ENCODE assay signal across 1 cellular context in the genomic region with DNA sequence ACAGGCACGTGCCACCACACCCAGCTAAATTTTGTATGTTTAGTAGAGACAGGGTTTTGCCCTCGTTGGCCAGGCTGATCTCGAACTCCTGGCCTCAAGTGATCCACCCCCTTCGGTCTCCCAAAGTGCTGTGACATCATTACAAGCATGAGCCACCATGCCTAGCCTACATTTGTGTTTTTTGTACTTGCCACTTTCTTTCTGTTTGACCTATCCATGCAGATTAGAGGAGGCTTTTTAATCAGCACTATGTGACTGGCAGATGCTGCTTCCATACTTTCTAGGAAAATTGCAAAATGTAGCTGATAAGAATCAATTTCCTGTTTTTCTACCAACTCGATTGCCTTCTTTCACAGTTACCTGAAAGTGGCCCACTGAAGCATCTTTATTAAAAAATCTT.
TF ChIP-seq lines count a peak whose summit lies in the region.

No MANE protein-coding gene starts in this region.

TF ChIP-seq in K562, 482 proteins besides CTCF, POLR2A, EP300 and RAD21 (continues in another document):
- TF ChIP-seq POU5F1 (IDR thresholded peaks at IDR 0.05; ENCODE audit: borderline replicate concordance, low read depth, low read length, partially characterized antibody): no peak
- peak in 1 of 2 experiments; percentile 20; a peak in 1 of 4 replicates for TF ChIP-seq ARNT (IDR thresholded peaks at IDR 0.05)
- no peak for TF ChIP-seq HDAC3 (IDR thresholded peaks at IDR 0.05; ENCODE audit: borderline replicate concordance, partially characterized antibody)
- TF ChIP-seq, protein P1, sequence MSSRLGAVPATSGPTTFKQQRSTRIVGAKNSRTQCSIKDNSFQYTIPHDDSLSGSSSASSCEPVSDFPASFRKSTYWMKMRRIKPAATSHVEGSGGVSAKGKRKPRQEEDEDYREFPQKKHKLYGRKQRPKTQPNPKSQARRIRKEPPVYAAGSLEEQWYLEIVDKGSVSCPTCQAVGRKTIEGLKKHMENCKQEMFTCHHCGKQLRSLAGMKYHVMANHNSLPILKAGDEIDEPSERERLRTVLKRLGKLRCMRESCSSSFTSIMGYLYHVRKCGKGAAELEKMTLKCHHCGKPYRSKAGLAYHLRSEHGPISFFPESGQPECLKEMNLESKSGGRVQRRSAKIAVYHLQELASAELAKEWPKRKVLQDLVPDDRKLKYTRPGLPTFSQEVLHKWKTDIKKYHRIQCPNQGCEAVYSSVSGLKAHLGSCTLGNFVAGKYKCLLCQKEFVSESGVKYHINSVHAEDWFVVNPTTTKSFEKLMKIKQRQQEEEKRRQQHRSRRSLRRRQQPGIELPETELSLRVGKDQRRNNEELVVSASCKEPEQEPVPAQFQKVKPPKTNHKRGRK (tag; IDR thresholded peaks at IDR 0.05): no peak
- no peak for TF ChIP-seq MYNN (IDR thresholded peaks at IDR 0.05)
- no peak for TF ChIP-seq MYNN (CRISPR knock-in tag; IDR thresholded peaks at IDR 0.05)
- TF ChIP-seq SMAD4 (CRISPR knock-in tag; conservative IDR thresholded peaks at IDR 0.05): peak; percentile 51; the same call in 1 of the 2 replicates
- TF ChIP-seq, protein P2, sequence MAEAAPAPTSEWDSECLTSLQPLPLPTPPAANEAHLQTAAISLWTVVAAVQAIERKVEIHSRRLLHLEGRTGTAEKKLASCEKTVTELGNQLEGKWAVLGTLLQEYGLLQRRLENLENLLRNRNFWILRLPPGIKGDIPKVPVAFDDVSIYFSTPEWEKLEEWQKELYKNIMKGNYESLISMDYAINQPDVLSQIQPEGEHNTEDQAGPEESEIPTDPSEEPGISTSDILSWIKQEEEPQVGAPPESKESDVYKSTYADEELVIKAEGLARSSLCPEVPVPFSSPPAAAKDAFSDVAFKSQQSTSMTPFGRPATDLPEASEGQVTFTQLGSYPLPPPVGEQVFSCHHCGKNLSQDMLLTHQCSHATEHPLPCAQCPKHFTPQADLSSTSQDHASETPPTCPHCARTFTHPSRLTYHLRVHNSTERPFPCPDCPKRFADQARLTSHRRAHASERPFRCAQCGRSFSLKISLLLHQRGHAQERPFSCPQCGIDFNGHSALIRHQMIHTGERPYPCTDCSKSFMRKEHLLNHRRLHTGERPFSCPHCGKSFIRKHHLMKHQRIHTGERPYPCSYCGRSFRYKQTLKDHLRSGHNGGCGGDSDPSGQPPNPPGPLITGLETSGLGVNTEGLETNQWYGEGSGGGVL (CRISPR knock-in tag; IDR thresholded peaks at IDR 0.05): no peak
- TF ChIP-seq ZNF174 (CRISPR knock-in tag; IDR thresholded peaks at IDR 0.05): no peak
- TF ChIP-seq, protein P3, sequence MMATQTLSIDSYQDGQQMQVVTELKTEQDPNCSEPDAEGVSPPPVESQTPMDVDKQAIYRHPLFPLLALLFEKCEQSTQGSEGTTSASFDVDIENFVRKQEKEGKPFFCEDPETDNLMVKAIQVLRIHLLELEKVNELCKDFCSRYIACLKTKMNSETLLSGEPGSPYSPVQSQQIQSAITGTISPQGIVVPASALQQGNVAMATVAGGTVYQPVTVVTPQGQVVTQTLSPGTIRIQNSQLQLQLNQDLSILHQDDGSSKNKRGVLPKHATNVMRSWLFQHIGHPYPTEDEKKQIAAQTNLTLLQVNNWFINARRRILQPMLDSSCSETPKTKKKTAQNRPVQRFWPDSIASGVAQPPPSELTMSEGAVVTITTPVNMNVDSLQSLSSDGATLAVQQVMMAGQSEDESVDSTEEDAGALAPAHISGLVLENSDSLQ (IDR thresholded peaks at IDR 0.05): peak; percentile 55; the same call in 1 of the 2 replicates
- TF ChIP-seq GABPB1 (CRISPR knock-in tag; IDR thresholded peaks at IDR 0.05): no peak
- peak; percentile 18; the same call in 1 of the 2 replicates for TF ChIP-seq JUND (IDR thresholded peaks at IDR 0.05; ENCODE audit: borderline replicate concordance, low read depth, low read length)
- 0 out of 3 replicates have a peak, but pooled peaks have one; percentile 18 for TF ChIP-seq JUND (tag; IDR thresholded peaks at IDR 0.05; ENCODE audit: borderline replicate concordance, low read depth, low read length)
- TF ChIP-seq SMARCE1 (IDR thresholded peaks at IDR 0.05): peak; percentile 52; the same call in 1 of the 2 replicates
- peak; percentile 18; the same call in 1 of the 2 replicates for TF ChIP-seq SOX6 (IDR thresholded peaks at IDR 0.05)
- TF ChIP-seq TRIM24 (IDR thresholded peaks at IDR 0.05): peak in 1 of 2 experiments; percentile 37; a peak in 1 of 4 replicates
- TF ChIP-seq ZNF696 (CRISPR knock-in tag; conservative IDR thresholded peaks at IDR 0.05): no peak
- TF ChIP-seq ARID1B (IDR thresholded peaks at IDR 0.05): peak; percentile 65
- TF ChIP-seq, protein P4, sequence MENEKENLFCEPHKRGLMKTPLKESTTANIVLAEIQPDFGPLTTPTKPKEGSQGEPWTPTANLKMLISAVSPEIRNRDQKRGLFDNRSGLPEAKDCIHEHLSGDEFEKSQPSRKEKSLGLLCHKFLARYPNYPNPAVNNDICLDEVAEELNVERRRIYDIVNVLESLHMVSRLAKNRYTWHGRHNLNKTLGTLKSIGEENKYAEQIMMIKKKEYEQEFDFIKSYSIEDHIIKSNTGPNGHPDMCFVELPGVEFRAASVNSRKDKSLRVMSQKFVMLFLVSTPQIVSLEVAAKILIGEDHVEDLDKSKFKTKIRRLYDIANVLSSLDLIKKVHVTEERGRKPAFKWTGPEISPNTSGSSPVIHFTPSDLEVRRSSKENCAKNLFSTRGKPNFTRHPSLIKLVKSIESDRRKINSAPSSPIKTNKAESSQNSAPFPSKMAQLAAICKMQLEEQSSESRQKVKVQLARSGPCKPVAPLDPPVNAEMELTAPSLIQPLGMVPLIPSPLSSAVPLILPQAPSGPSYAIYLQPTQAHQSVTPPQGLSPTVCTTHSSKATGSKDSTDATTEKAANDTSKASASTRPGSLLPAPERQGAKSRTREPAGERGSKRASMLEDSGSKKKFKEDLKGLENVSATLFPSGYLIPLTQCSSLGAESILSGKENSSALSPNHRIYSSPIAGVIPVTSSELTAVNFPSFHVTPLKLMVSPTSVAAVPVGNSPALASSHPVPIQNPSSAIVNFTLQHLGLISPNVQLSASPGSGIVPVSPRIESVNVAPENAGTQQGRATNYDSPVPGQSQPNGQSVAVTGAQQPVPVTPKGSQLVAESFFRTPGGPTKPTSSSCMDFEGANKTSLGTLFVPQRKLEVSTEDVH (IDR thresholded peaks at IDR 0.05; ENCODE audit: low read depth, partially characterized antibody): no peak
- TF ChIP-seq, protein P5, sequence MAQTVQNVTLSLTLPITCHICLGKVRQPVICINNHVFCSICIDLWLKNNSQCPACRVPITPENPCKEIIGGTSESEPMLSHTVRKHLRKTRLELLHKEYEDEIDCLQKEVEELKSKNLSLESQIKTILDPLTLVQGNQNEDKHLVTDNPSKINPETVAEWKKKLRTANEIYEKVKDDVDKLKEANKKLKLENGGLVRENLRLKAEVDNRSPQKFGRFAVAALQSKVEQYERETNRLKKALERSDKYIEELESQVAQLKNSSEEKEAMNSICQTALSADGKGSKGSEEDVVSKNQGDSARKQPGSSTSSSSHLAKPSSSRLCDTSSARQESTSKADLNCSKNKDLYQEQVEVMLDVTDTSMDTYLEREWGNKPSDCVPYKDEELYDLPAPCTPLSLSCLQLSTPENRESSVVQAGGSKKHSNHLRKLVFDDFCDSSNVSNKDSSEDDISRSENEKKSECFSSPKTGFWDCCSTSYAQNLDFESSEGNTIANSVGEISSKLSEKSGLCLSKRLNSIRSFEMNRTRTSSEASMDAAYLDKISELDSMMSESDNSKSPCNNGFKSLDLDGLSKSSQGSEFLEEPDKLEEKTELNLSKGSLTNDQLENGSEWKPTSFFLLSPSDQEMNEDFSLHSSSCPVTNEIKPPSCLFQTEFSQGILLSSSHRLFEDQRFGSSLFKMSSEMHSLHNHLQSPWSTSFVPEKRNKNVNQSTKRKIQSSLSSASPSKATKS (CRISPR knock-in tag; IDR thresholded peaks at IDR 0.05): no peak
- TF ChIP-seq, protein P6, sequence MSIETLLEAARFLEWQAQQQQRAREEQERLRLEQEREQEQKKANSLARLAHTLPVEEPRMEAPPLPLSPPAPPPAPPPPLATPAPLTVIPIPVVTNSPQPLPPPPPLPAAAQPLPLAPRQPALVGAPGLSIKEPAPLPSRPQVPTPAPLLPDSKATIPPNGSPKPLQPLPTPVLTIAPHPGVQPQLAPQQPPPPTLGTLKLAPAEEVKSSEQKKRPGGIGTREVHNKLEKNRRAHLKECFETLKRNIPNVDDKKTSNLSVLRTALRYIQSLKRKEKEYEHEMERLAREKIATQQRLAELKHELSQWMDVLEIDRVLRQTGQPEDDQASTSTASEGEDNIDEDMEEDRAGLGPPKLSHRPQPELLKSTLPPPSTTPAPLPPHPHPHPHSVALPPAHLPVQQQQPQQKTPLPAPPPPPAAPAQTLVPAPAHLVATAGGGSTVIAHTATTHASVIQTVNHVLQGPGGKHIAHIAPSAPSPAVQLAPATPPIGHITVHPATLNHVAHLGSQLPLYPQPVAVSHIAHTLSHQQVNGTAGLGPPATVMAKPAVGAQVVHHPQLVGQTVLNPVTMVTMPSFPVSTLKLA (conservative IDR thresholded peaks at IDR 0.05): no peak
- no peak for TF ChIP-seq ZNF76 (CRISPR knock-in tag; IDR thresholded peaks at IDR 0.05; ENCODE audit: borderline replicate concordance)
- TF ChIP-seq SMARCA4 (IDR thresholded peaks at IDR 0.05): peak; percentile 36; the same call in 1 of the 2 replicates
- TF ChIP-seq, protein P7, sequence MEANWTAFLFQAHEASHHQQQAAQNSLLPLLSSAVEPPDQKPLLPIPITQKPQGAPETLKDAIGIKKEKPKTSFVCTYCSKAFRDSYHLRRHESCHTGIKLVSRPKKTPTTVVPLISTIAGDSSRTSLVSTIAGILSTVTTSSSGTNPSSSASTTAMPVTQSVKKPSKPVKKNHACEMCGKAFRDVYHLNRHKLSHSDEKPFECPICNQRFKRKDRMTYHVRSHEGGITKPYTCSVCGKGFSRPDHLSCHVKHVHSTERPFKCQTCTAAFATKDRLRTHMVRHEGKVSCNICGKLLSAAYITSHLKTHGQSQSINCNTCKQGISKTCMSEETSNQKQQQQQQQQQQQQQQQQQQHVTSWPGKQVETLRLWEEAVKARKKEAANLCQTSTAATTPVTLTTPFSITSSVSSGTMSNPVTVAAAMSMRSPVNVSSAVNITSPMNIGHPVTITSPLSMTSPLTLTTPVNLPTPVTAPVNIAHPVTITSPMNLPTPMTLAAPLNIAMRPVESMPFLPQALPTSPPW (CRISPR knock-in tag; IDR thresholded peaks at IDR 0.05): 0 out of 2 replicates have a peak, but pooled peaks have one; percentile 12
- TF ChIP-seq ETV1 (tag; conservative IDR thresholded peaks at IDR 0.05; ENCODE audit: low read depth): no peak; the same call in 1 of the 2 replicates
- TF ChIP-seq, protein P8, sequence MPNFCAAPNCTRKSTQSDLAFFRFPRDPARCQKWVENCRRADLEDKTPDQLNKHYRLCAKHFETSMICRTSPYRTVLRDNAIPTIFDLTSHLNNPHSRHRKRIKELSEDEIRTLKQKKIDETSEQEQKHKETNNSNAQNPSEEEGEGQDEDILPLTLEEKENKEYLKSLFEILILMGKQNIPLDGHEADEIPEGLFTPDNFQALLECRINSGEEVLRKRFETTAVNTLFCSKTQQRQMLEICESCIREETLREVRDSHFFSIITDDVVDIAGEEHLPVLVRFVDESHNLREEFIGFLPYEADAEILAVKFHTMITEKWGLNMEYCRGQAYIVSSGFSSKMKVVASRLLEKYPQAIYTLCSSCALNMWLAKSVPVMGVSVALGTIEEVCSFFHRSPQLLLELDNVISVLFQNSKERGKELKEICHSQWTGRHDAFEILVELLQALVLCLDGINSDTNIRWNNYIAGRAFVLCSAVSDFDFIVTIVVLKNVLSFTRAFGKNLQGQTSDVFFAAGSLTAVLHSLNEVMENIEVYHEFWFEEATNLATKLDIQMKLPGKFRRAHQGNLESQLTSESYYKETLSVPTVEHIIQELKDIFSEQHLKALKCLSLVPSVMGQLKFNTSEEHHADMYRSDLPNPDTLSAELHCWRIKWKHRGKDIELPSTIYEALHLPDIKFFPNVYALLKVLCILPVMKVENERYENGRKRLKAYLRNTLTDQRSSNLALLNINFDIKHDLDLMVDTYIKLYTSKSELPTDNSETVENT (CRISPR knock-in tag; IDR thresholded peaks at IDR 0.05): no peak
- TF ChIP-seq ZNF668 (CRISPR knock-in tag; IDR thresholded peaks at IDR 0.05): no peak
- no peak for TF ChIP-seq SNIP1 (IDR thresholded peaks at IDR 0.05; ENCODE audit: low read depth)
- TF ChIP-seq TCF3 (CRISPR knock-in tag; IDR thresholded peaks at IDR 0.05): 0 out of 2 replicates have a peak, but pooled peaks have one; percentile 11
